23 cellular contexts compared by ENCODE assay signal in the genomic region with DNA sequence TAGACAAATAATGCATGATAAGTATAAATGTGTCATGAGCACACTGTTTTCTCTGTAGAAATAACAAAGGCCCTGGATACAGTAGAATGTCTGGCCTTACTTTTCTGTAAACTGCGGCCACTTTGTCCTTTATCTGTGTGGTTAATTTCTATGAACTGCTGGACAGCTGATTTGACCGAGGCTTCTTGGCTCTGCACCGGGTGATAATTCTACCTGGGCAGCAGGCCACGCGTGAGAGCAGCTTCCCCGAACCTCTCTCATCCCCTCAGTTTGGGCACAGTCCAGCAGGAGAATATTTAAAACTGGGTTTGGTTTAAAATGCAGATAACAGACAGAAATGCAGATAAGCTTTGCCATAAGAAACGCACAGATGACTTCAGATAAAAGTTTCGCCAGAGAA.
"Had no signal": no experiment of that assay in that cellular context is flagged by ENCODE, and none has a peak within 500 bp of the region (broad histone marks: within the 10 kb centered on the region; RNA-seq: fewer than 3 reads in every experiment).

No MANE protein-coding gene starts in this region.

- ATAC-seq: activated T-cell treated with anti-CD3 and anti-CD28 coated beads, Interleukin-2, amount 50 U/mL, for 4 hours; foreskin keratinocyte; mucosa of descending colon; SK-N-SH treated with all-trans-retinoic acid at 6 μM for 48 hours had no signal

- H3K27ac ChIP-seq: foreskin keratinocyte, hepatocyte, tibial artery had no signal

- DNase-seq: activated B cell treated with CpG ODN at 0.5 μM for 24 hours; activated CD4-positive, alpha-beta T cell treated with anti-CD3 and anti-CD28 coated beads for 36 hours; activated CD4-positive, alpha-beta T cell treated with anti-CD3 and anti-CD28 coated beads, Interleukin-2, amount 50 U/mL, for 4 hours; activated CD8-positive, alpha-beta memory T cell treated with anti-CD3 and anti-CD28 coated beads for 24 hours; activated CD8-positive, alpha-beta memory T cell treated with anti-CD3 and anti-CD28 coated beads, Interleukin-2, amount 50 U/mL, for 4 hours; activated naive CD4-positive, alpha-beta T cell; activated naive CD8-positive, alpha-beta T cell treated with anti-CD3 and anti-CD28 coated beads for 36 hours; activated T-cell treated with anti-CD3 and anti-CD28 coated beads, Interleukin-2, amount 50 U/mL, for 4 hours; dermis blood vessel endothelial cell; effector CD8-positive, alpha-beta T cell; erythroblast; foreskin keratinocyte; kidney glomerular epithelial cell; mucosa of descending colon; naive B cell; stimulated activated CD4-positive, alpha-beta T cell treated with anti-CD3 and anti-CD28 coated beads, Interleukin-1b, Interleukin-23, amount 100 ng/mL, for 48 hours; stimulated activated naive CD8-positive, alpha-beta T cell treated with anti-CD3 and anti-CD28 coated beads, Interleukin-15, amount 100 ng/mL, for 72 hours; tibial artery had no signal

- H3K27me3 Mint-ChIP-seq: activated naive CD8-positive, alpha-beta T cell treated with anti-CD3 and anti-CD28 coated beads for 36 hours had no signal

- H3K9me3 ChIP-seq: mucosa of descending colon, tibial artery had no signal

- H3K27me3 ChIP-seq: foreskin keratinocyte, hepatocyte, tibial artery had no signal

- H3K27ac Mint-ChIP-seq: activated B cell treated with CpG ODN at 0.5 μM for 24 hours; activated CD4-positive, alpha-beta T cell treated with anti-CD3 and anti-CD28 coated beads for 36 hours; activated naive CD8-positive, alpha-beta T cell treated with anti-CD3 and anti-CD28 coated beads for 36 hours; activated T-helper 2 cell treated with anti-CD3 and anti-CD28 coated beads, Interferon-gamma antibody, Interleukin-2, Interleukin-4, amounts not matched to agents 10 μg/mL and 5 μg/mL and 100 μg/mL, durations not matched to agents 14 hours and 24 hours and 36 hours; memory B cell; naive B cell; progenitor cell of endocrine pancreas had no signal

- H3K4me3 ChIP-seq: hepatocyte, mucosa of descending colon, tibial artery had no signal

- H3K4me1 Mint-ChIP-seq: memory B cell; stimulated activated naive CD8-positive, alpha-beta T cell treated with anti-CD3 and anti-CD28 coated beads, Interleukin-15, amount 100 ng/mL, for 72 hours had no signal

- H3K4me1 ChIP-seq: foreskin keratinocyte, tibial artery had no signal

- H3K36me3 Mint-ChIP-seq: activated naive CD8-positive, alpha-beta T cell treated with anti-CD3 and anti-CD28 coated beads for 36 hours; memory B cell; naive B cell had no signal

- H3K9me3 Mint-ChIP-seq: activated B cell treated with CpG ODN at 0.5 μM for 24 hours; activated naive CD8-positive, alpha-beta T cell treated with anti-CD3 and anti-CD28 coated beads for 36 hours; activated T-cell treated with anti-CD3 and anti-CD28 coated beads, Interleukin-2, amount 50 U/mL, for 4 hours; activated T-helper 2 cell treated with anti-CD3 and anti-CD28 coated beads, Interferon-gamma antibody, Interleukin-2, Interleukin-4, amounts not matched to agents 10 μg/mL and 5 μg/mL and 100 μg/mL, durations not matched to agents 14 hours and 24 hours and 36 hours; memory B cell; naive B cell; stimulated activated naive CD8-positive, alpha-beta T cell treated with anti-CD3 and anti-CD28 coated beads, Interleukin-15, amount 100 ng/mL, for 72 hours had no signal

- H3K4me3 Mint-ChIP-seq: activated B cell treated with CpG ODN at 0.5 μM for 24 hours; activated CD4-positive, alpha-beta T cell treated with anti-CD3 and anti-CD28 coated beads for 36 hours; activated naive CD8-positive, alpha-beta T cell treated with anti-CD3 and anti-CD28 coated beads for 36 hours; activated T-cell treated with anti-CD3 and anti-CD28 coated beads, Interleukin-2, amount 50 U/mL, for 4 hours; memory B cell; naive B cell; stimulated activated naive CD8-positive, alpha-beta T cell treated with anti-CD3 and anti-CD28 coated beads, Interleukin-15, amount 100 ng/mL, for 72 hours had no signal

- H3K36me3 ChIP-seq: tibial artery had no signal
